Comparison of ENCODE assay signal across 8 cellular contexts in the genomic region with DNA sequence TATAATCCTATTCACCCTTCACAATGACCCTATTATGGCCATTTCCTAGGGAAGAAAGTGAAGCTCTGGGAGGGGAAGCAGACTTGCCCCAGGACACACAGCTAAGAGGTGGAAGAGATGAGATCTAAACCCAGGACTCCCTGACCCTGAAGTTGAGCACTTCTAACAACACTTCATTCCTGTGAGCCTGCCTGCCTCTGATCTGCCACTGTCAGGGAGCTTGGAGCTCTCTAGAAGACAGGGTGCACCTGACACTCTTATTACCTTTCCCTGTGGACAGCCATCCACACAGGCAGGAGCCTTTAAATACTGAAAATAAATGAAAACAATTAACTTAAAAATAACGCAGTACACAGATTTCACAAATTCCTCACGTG. TPM values are rescaled to one million over a fixed set of nuclear protein-coding genes. Genes with fewer than 3 reads are reported as not detected.
DNase-seq lines count a peak whose midpoint lies in the region; FAIRE-seq and TF ChIP-seq lines count a peak whose summit lies in the region.

No MANE protein-coding gene starts in this region.

- H3K4me1 ChIP-seq in OCI-LY1 (ENCODE audit: insufficient read depth, low read length, severe bottlenecking) = peaks cover 17% of the 10 kb centered on the region
- no peaks in the 10 kb centered on the region for H3K4me1 ChIP-seq in endodermal cell (ENCODE audit: control insufficient read depth, insufficient read depth, low read length)
- H3K4me1 ChIP-seq in neuron (ENCODE audit: insufficient read depth, low read length) = peaks cover 9% of the 10 kb centered on the region

- H3K27me3 ChIP-seq in GM06990 (replicated peaks; ENCODE audit: control insufficient read depth, insufficient read depth, low read length) = no peaks in the 10 kb centered on the region
- no peaks in the 10 kb centered on the region for H3K27me3 ChIP-seq in OCI-LY1 (ENCODE audit: insufficient read depth, low read length)
- no peaks in the 10 kb centered on the region for H3K27me3 ChIP-seq in endodermal cell (ENCODE audit: control insufficient read depth, insufficient read depth, low read length, poor library complexity, severe bottlenecking)
- H3K27me3 ChIP-seq in neuron (ENCODE audit: insufficient read depth, low read length) = no peaks in the 10 kb centered on the region

- H2AFZ ChIP-seq in OCI-LY1 (ENCODE audit: low read length) = no peak overlapping the region
- H2AFZ ChIP-seq in neuron (ENCODE audit: low read depth, low read length) = peak overlapping the region; percentile 94

- H3K4me1 Mint-ChIP-seq in endodermal cell = peaks cover 10% of the 10 kb centered on the region

- peak overlapping the region; percentile 82 for H3K4me3 Mint-ChIP-seq in endodermal cell

- TF ChIP-seq CTCF in GM06990 (IDR thresholded peaks at IDR 0.05; ENCODE audit: insufficient read depth, low read length, poor library complexity, severe bottlenecking) (no peak), OCI-LY1 (IDR thresholded peaks at IDR 0.05; ENCODE audit: low read length) (no peak), endodermal cell (conservative IDR thresholded peaks at IDR 0.05) (no peak)

- no peaks in the 10 kb centered on the region for H3K9me3 ChIP-seq in OCI-LY1 (ENCODE audit: low read length)
- H3K9me3 ChIP-seq in endodermal cell (ENCODE audit: control insufficient read depth, low read length) = no peaks in the 10 kb centered on the region
- no peaks in the 10 kb centered on the region for H3K9me3 ChIP-seq in neuron (ENCODE audit: low read length)

- H3K4me3 ChIP-seq in GM06990 (replicated peaks; ENCODE audit: low read depth, low read length) (peak overlapping the region; percentile 94), OCI-LY1 (ENCODE audit: low read depth, low read length, poor library complexity, severe bottlenecking) (peak overlapping the region; percentile 76), endodermal cell (ENCODE audit: low read length) (peak overlapping the region; percentile 83), neuron (ENCODE audit: low read length) (peak overlapping the region; percentile 79)

- H3K4me2 ChIP-seq in OCI-LY1 (ENCODE audit: low read length) = peak overlapping the region; percentile 81

- H3K79me2 ChIP-seq in OCI-LY1 (ENCODE audit: insufficient read depth, low read length) = no peaks in the 10 kb centered on the region

- H3K36me3 ChIP-seq in GM06990 (ENCODE audit: control insufficient read depth, insufficient read depth, low read length) = peaks cover 5% of the 10 kb centered on the region
- H3K36me3 ChIP-seq in OCI-LY1 (ENCODE audit: insufficient read depth, low read length) = no peaks in the 10 kb centered on the region
- no peaks in the 10 kb centered on the region for H3K36me3 ChIP-seq in endodermal cell (ENCODE audit: control insufficient read depth, insufficient read depth, low read length)
- no peaks in the 10 kb centered on the region for H3K36me3 ChIP-seq in neuron (ENCODE audit: insufficient read depth, low read length)

- H3F3A ChIP-seq in OCI-LY1 (ENCODE audit: insufficient read depth, low read length) = no peaks in the 10 kb centered on the region

- DNase-seq in GM06990 (ENCODE audit: extremely low read depth, insufficient read length) (no peak), endodermal cell (no peak), HTR-8/SVneo (ENCODE audit: insufficient read length, low spot score) (no peak), NCI-H524 treated with DMSO at 0.1 percent for 48 hours (lab: John Stamatoyannopoulos, UW) (no peak), middle frontal gyrus (ENCODE audit: extremely low spot score, low spot score) (no peak)
- DNase-seq in central memory CD4-positive, alpha-beta T cell = no peak

- no peaks in the 10 kb centered on the region for H3K27me3 Mint-ChIP-seq in endodermal cell (ENCODE audit: insufficient read depth)

- H4K20me1 ChIP-seq in OCI-LY1 (ENCODE audit: insufficient read depth, low read length) = no peaks in the 10 kb centered on the region

- H3K9me3 Mint-ChIP-seq in endodermal cell = no peaks in the 10 kb centered on the region

- 0 to 8% methylated on average over 2 of the region's 2 CpGs for WGBS in endodermal cell (ENCODE audit: insufficient coverage in 1 of 2, insufficient read length in 1 of 2), 2 experiments

- H3K9ac ChIP-seq in OCI-LY1 (ENCODE audit: low read length) (peak overlapping the region; percentile 71), endodermal cell (ENCODE audit: extremely low read depth, low read length, poor library complexity, severe bottlenecking) (peak overlapping the region; percentile 15)

- no peak overlapping the region for H3K27ac ChIP-seq in OCI-LY1 (ENCODE audit: low read depth, low read length, poor library complexity, severe bottlenecking)
- no peak overlapping the region for H3K27ac ChIP-seq in endodermal cell (ENCODE audit: low read depth, low read length)

- H3K27ac Mint-ChIP-seq in endodermal cell = peak overlapping the region; percentile 88

- no peak for FAIRE-seq in HTR-8/SVneo (lab: Jason Lieb, UNC)

- no peaks in the 10 kb centered on the region for H3K9me2 ChIP-seq in OCI-LY1 (ENCODE audit: low read depth, low read length)

- no peaks in the 10 kb centered on the region for H3K36me3 Mint-ChIP-seq in endodermal cell (ENCODE audit: low read depth)

RNA-seq across cellular contexts. Expression of a gene that starts 0.6 kb away (rescaled TPM):
- 10 to 100 TPM; 19.9 to 28.5 TPM for total RNA-seq in endodermal cell
- 22.8 TPM for polyA plus RNA-seq in endodermal cell (2013, experiment 1 of 2)
- polyA plus RNA-seq in endodermal cell (2013, experiment 2 of 2) = 22.0 TPM

RNA-seq across cellular contexts. Expression of a gene that starts 13.1 kb away (rescaled TPM):
- 1 to 10 TPM; 1.7 to 2.3 TPM for total RNA-seq in endodermal cell
- polyA plus RNA-seq in endodermal cell (2013, experiment 1 of 2) = 2.8 TPM
- 2.6 TPM for polyA plus RNA-seq in endodermal cell (2013, experiment 2 of 2)

RNA-seq across cellular contexts. Expression of a gene that starts 52.0 kb away (rescaled TPM):
- not detected for total RNA-seq in endodermal cell
- polyA plus RNA-seq in endodermal cell (2013, experiment 1 of 2) = 0.18 TPM
- polyA plus RNA-seq in endodermal cell (2013, experiment 2 of 2) = not detected
